Comparison of ENCODE assay signal across 15 cellular contexts in the genomic region with DNA sequence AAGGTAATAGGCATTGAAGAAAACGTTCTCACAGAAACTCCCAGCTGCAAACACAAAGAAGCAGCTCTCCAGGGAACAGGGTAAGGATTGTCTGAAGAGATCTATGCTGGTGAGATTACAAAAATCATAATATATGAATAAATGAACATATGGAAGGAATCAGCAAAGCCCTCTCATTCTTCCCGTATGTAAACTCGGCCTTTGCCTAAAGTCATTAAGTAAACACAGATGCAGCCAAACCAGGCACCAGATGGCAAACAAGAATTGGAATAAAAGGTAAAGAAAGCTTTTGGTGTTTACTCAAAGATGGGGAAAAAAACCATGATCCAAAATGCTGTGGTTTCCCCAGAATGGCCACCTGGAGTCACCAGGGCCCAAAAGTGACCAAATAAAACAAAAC.
A peak's percentile ranks its signal among the peaks of the same experiment; 100 is the strongest.
DNase-seq lines count a peak whose midpoint lies in the region; ATAC-seq and TF ChIP-seq lines count a peak whose summit lies in the region.
"Had no signal": no experiment of that assay in that cellular context is flagged by ENCODE, and none has a peak within 500 bp of the region (broad histone marks: within the 10 kb centered on the region; RNA-seq: fewer than 3 reads in every experiment).

No MANE protein-coding gene starts in this region.

- CTCF ChIA-PET in activated CD8-positive, alpha-beta T cell treated with anti-CD3 and anti-CD28 coated beads for 36 hours (lab: Charles Lee), result no interaction called here

- peaks cover 16% of the 10 kb centered on the region for H3K36me3 Mint-ChIP-seq in glutamatergic neuron (ENCODE audit: unreplicated experiment)
- peaks cover 12% of the 10 kb centered on the region for H3K36me3 Mint-ChIP-seq in activated CD8-positive, alpha-beta T cell treated with anti-CD3 and anti-CD28 coated beads for 36 hours (ENCODE audit: low read depth)

- no peaks in the 10 kb centered on the region for H3K4me1 Mint-ChIP-seq in glutamatergic neuron (ENCODE audit: low read depth, unreplicated experiment)
- H3K4me1 Mint-ChIP-seq in activated CD8-positive, alpha-beta T cell treated with anti-CD3 and anti-CD28 coated beads for 36 hours (ENCODE audit: low read depth), result no peaks in the 10 kb centered on the region
- H3K4me1 Mint-ChIP-seq: IgD-negative memory B cell had no signal

- H3K9me3 ChIP-seq in SJCRH30 (replicated peaks) (peaks cover 15% of the 10 kb centered on the region; the same call in 1 of the 2 replicates), hepatocyte (ENCODE audit: low read depth) (no peaks in the 10 kb centered on the region)

- DNase-seq in AG08395 (ENCODE audit: low spot score), result peak; percentile 48
- peak; percentile 56 for DNase-seq in HS-5 (ENCODE audit: low read depth)
- no peak for DNase-seq in SJCRH30
- DNase-seq in hepatocyte (ENCODE audit: low spot score), result no peak
- DNase-seq in glutamatergic neuron, result no peak
- no peak for DNase-seq in activated naive CD4-positive, alpha-beta T cell treated with anti-CD3 and anti-CD28 coated beads, Interleukin-2, amount 50 U/mL, for 16 hours
- no peak for DNase-seq in activated CD8-positive, alpha-beta T cell treated with anti-CD3 and anti-CD28 coated beads for 36 hours
- DNase-seq: activated CD4-positive, alpha-beta T cell treated with anti-CD3 and anti-CD28 coated beads, Interleukin-2, amount 50 U/mL, for 48 hours; cerebellar nuclear complex; erythroblast; GDM1; NCI-H1436 treated with DMSO at 0.1 percent for 48 hours; stimulated activated naive CD8-positive, alpha-beta T cell treated with anti-CD3 and anti-CD28 coated beads, Interleukin-15, Interleukin-2, amounts not matched to agents 100 U/mL and 50 U/mL, for 24 hours had no signal

- intact Hi-C loops in activated CD8-positive, alpha-beta T cell treated with anti-CD3 and anti-CD28 coated beads for 36 hours (cut with micrococcal nuclease), result no loop called here

- ATAC-seq in HG03520 (IDR thresholded peaks at IDR 0.05; ENCODE audit: unreplicated experiment), result no peak
- ATAC-seq in activated CD8-positive, alpha-beta T cell treated with anti-CD3 and anti-CD28 coated beads for 36 hours, result no peak
- ATAC-seq: stimulated activated naive CD8-positive, alpha-beta T cell treated with anti-CD3 and anti-CD28 coated beads, Interleukin-15, Interleukin-2, amounts not matched to agents 100 U/mL and 50 U/mL, for 24 hours had no signal

- no peaks in the 10 kb centered on the region for H4K20me1 ChIP-seq in hepatocyte (ENCODE audit: insufficient read depth, poor library complexity, severe bottlenecking)

- H3K9me3 Mint-ChIP-seq in glutamatergic neuron (ENCODE audit: unreplicated experiment), result peaks cover 9% of the 10 kb centered on the region
- peaks cover 9% of the 10 kb centered on the region for H3K9me3 Mint-ChIP-seq in activated CD8-positive, alpha-beta T cell treated with anti-CD3 and anti-CD28 coated beads for 36 hours

- H3K27me3 Mint-ChIP-seq in glutamatergic neuron (ENCODE audit: unreplicated experiment), result no peaks in the 10 kb centered on the region
- no peaks in the 10 kb centered on the region for H3K27me3 Mint-ChIP-seq in activated CD8-positive, alpha-beta T cell treated with anti-CD3 and anti-CD28 coated beads for 36 hours
- H3K27me3 Mint-ChIP-seq: IgD-negative memory B cell had no signal

- H3K27ac ChIP-seq in SJCRH30 (peak overlapping the region; percentile 37; the same call in 1 of the 2 replicates), hepatocyte (peak overlapping the region; percentile 63)

- POLR2A ChIA-PET in activated CD8-positive, alpha-beta T cell treated with anti-CD3 and anti-CD28 coated beads for 36 hours (lab: Charles Lee), result interaction anchor here (0.7 kb wide), 1 partner anchor 12 kb away, joined by 3 read pairs; no protein-coding TSS in a partner anchor

- H3K79me2 ChIP-seq in hepatocyte, result no peaks in the 10 kb centered on the region

- H3K27ac Mint-ChIP-seq in glutamatergic neuron (ENCODE audit: unreplicated experiment), result no peak overlapping the region
- no peak overlapping the region for H3K27ac Mint-ChIP-seq in activated CD8-positive, alpha-beta T cell treated with anti-CD3 and anti-CD28 coated beads for 36 hours
- H3K27ac Mint-ChIP-seq: IgD-negative memory B cell had no signal

- no peaks in the 10 kb centered on the region for H3K27me3 ChIP-seq in SJCRH30
- no peaks in the 10 kb centered on the region for H3K27me3 ChIP-seq in hepatocyte

- TF ChIP-seq CTCF in hepatocyte (IDR thresholded peaks at IDR 0.05; ENCODE audit: poor library complexity), result no peak
- no peak for TF ChIP-seq CTCF in glutamatergic neuron (IDR thresholded peaks at IDR 0.05; ENCODE audit: partially characterized antibody, unreplicated experiment)
- TF ChIP-seq CTCF in activated CD8-positive, alpha-beta T cell treated with anti-CD3 and anti-CD28 coated beads for 36 hours (IDR thresholded peaks at IDR 0.05), result no peak

- H3K36me3 ChIP-seq in SJCRH30 (no peaks in the 10 kb centered on the region), hepatocyte (replicated peaks; ENCODE audit: insufficient read depth, low read depth) (no peaks in the 10 kb centered on the region)

- H3K4me1 ChIP-seq in SJCRH30 (peaks cover 24% of the 10 kb centered on the region), hepatocyte (ENCODE audit: insufficient read depth) (peaks cover 17% of the 10 kb centered on the region)

- H3K4me3 ChIP-seq in SJCRH30 (no peak overlapping the region), hepatocyte (no peak overlapping the region)

- no peak overlapping the region for H3K4me3 Mint-ChIP-seq in glutamatergic neuron (ENCODE audit: unreplicated experiment)
- H3K4me3 Mint-ChIP-seq in activated CD8-positive, alpha-beta T cell treated with anti-CD3 and anti-CD28 coated beads for 36 hours, result no peak overlapping the region
- H3K4me3 Mint-ChIP-seq: IgD-negative memory B cell had no signal

- WGBS in hepatocyte (ENCODE audit: low lambda C conversion rate, missing lambda C conversion rate), result 60% methylated on average over 3 of the region's 3 CpGs

- no peak overlapping the region for H2AFZ ChIP-seq in hepatocyte

- H3K4me2 ChIP-seq in hepatocyte, result no peak overlapping the region

- H3K9me2 ChIP-seq in hepatocyte (replicated peaks; ENCODE audit: insufficient read depth), result no peaks in the 10 kb centered on the region

Comparison
In these comparisons a context has a peak if more than half of its experiments do, and no peak if none do; other contexts are left out.
1. DNase-seq: peak in AG08395 (single experiment) and HS-5 (single experiment); none in SJCRH30 (0 of 2), hepatocyte (single experiment), glutamatergic neuron (single experiment), activated naive CD4-positive, alpha-beta T cell treated with anti-CD3 and anti-CD28 coated beads, Interleukin-2, amount 50 U/mL, for 16 hours (single experiment) and activated CD8-positive, alpha-beta T cell treated with anti-CD3 and anti-CD28 coated beads for 36 hours (single experiment).